In genomic region chrX:109475174-109475891, GRCh38 we compare ENCODE assay signal across 9 cellular contexts. TPM values are rescaled to one million over a fixed set of nuclear protein-coding genes. Genes with fewer than 3 reads are reported as not detected.
DNase-seq lines count a peak whose midpoint lies in the region; ATAC-seq and TF ChIP-seq lines count a peak whose summit lies in the region.
"Had no signal": no experiment of that assay in that cellular context is flagged by ENCODE, and none has a peak within 500 bp of the region (broad histone marks: within the 10 kb centered on the region; RNA-seq: fewer than 3 reads in every experiment).

No MANE protein-coding gene starts in this region.

- H3K27me3 Mint-ChIP-seq in activated CD8-positive, alpha-beta T cell treated with anti-CD3 and anti-CD28 coated beads for 36 hours = peaks cover 5% of the 10 kb centered on the region
- H3K27me3 Mint-ChIP-seq in activated CD8-positive, alpha-beta T cell treated with anti-CD3 and anti-CD28 coated beads, Interleukin-2, amount 10 ng/mL, durations not matched to agents 7 days and 5 days (ENCODE audit: low read depth) = no peaks in the 10 kb centered on the region
- H3K27me3 Mint-ChIP-seq: dendritic cell treated with granulocyte-macrophage colony-stimulating factor and Interleukin-4, amounts not matched to agents 40 ng/mL and 50 ng/mL, for 4 days had no signal

- H3K27ac Mint-ChIP-seq in activated CD8-positive, alpha-beta T cell treated with anti-CD3 and anti-CD28 coated beads for 36 hours = no peak overlapping the region
- H3K27ac Mint-ChIP-seq in activated CD8-positive, alpha-beta T cell treated with anti-CD3 and anti-CD28 coated beads, Interleukin-2, amount 10 ng/mL, durations not matched to agents 7 days and 5 days = no peak overlapping the region
- H3K27ac Mint-ChIP-seq in stimulated activated effector memory CD8-positive, alpha-beta T cell treated with anti-CD3 and anti-CD28 coated beads, Interleukin-12 subunit alpha, Interleukin-12 subunit beta, amount 100 ng/mL, for 72 hours = no peak overlapping the region
- H3K27ac Mint-ChIP-seq: dendritic cell treated with granulocyte-macrophage colony-stimulating factor and Interleukin-4, amounts not matched to agents 40 ng/mL and 50 ng/mL, for 4 days had no signal

- peaks cover 0 to 7% (median 0%) of the 10 kb centered on the region in 9 donors for H3K4me1 ChIP-seq in heart right ventricle

- intact Hi-C loops in activated CD8-positive, alpha-beta T cell treated with anti-CD3 and anti-CD28 coated beads for 36 hours (cut with micrococcal nuclease) = no loop called here
- intact Hi-C loops in heart right ventricle (cut with DNase I) = loop anchor here in 4 of 10 donors (5.0 to 10.0 kb wide), 3 partner anchors 778 to 1281 kb away; no protein-coding TSS in a partner anchor

- no peak for ATAC-seq in activated CD8-positive, alpha-beta T cell treated with anti-CD3 and anti-CD28 coated beads for 36 hours
- no peak for ATAC-seq in activated CD8-positive, alpha-beta T cell treated with anti-CD3 and anti-CD28 coated beads, Interleukin-2, amount 10 ng/mL, durations not matched to agents 7 days and 5 days
- peak in 6 of 8 donors; percentile 38 to 80 (median 70) for ATAC-seq in heart right ventricle
- no peak for ATAC-seq in stimulated activated effector memory CD8-positive, alpha-beta T cell treated with anti-CD3 and anti-CD28 coated beads, Interleukin-12 subunit alpha, Interleukin-12 subunit beta, amount 100 ng/mL, for 72 hours

- H3K27ac ChIP-seq in heart right ventricle = no peak overlapping the region

- H3K36me3 ChIP-seq in MG63 = no peaks in the 10 kb centered on the region
- no peaks in the 10 kb centered on the region for H3K36me3 ChIP-seq in heart right ventricle

- peak; percentile 33 for TF ChIP-seq CTCF in activated CD8-positive, alpha-beta T cell treated with anti-CD3 and anti-CD28 coated beads for 36 hours (IDR thresholded peaks at IDR 0.05)
- TF ChIP-seq CTCF in WI38 (IDR thresholded peaks at IDR 0.05; ENCODE audit: low read depth, low read length) (peak; percentile 54), heart right ventricle (IDR thresholded peaks at IDR 0.05) (peak in 7 of 9 donors; percentile 46 to 61 (median 53))

- H3K4me1 Mint-ChIP-seq in activated CD8-positive, alpha-beta T cell treated with anti-CD3 and anti-CD28 coated beads for 36 hours (ENCODE audit: low read depth) = peaks cover 6% of the 10 kb centered on the region
- H3K4me1 Mint-ChIP-seq in activated CD8-positive, alpha-beta T cell treated with anti-CD3 and anti-CD28 coated beads, Interleukin-2, amount 10 ng/mL, durations not matched to agents 7 days and 5 days (ENCODE audit: low read depth) = no peaks in the 10 kb centered on the region
- H3K4me1 Mint-ChIP-seq in stimulated activated effector memory CD8-positive, alpha-beta T cell treated with anti-CD3 and anti-CD28 coated beads, Interleukin-12 subunit alpha, Interleukin-12 subunit beta, amount 100 ng/mL, for 72 hours = peaks cover 7% of the 10 kb centered on the region

- H3K4me3 ChIP-seq in MG63 = no peak overlapping the region
- no peak overlapping the region for H3K4me3 ChIP-seq in WI38 (ENCODE audit: low read depth, low read length)
- H3K4me3 ChIP-seq in heart right ventricle = peak overlapping the region in 3 of 10 donors; percentile 4 to 17 (median 10)

- H3K36me3 Mint-ChIP-seq in activated CD8-positive, alpha-beta T cell treated with anti-CD3 and anti-CD28 coated beads for 36 hours (ENCODE audit: low read depth) = no peaks in the 10 kb centered on the region
- no peaks in the 10 kb centered on the region for H3K36me3 Mint-ChIP-seq in activated CD8-positive, alpha-beta T cell treated with anti-CD3 and anti-CD28 coated beads, Interleukin-2, amount 10 ng/mL, durations not matched to agents 7 days and 5 days (ENCODE audit: low read depth)
- H3K36me3 Mint-ChIP-seq in stimulated activated effector memory CD8-positive, alpha-beta T cell treated with anti-CD3 and anti-CD28 coated beads, Interleukin-12 subunit alpha, Interleukin-12 subunit beta, amount 100 ng/mL, for 72 hours = no peaks in the 10 kb centered on the region

- H3K4me3 Mint-ChIP-seq in activated CD8-positive, alpha-beta T cell treated with anti-CD3 and anti-CD28 coated beads for 36 hours = no peak overlapping the region
- H3K4me3 Mint-ChIP-seq in activated CD8-positive, alpha-beta T cell treated with anti-CD3 and anti-CD28 coated beads, Interleukin-2, amount 10 ng/mL, durations not matched to agents 7 days and 5 days = no peak overlapping the region
- H3K4me3 Mint-ChIP-seq in stimulated activated effector memory CD8-positive, alpha-beta T cell treated with anti-CD3 and anti-CD28 coated beads, Interleukin-12 subunit alpha, Interleukin-12 subunit beta, amount 100 ng/mL, for 72 hours = no peak overlapping the region
- H3K4me3 Mint-ChIP-seq: dendritic cell treated with granulocyte-macrophage colony-stimulating factor and Interleukin-4, amounts not matched to agents 40 ng/mL and 50 ng/mL, for 4 days had no signal

- POLR2A ChIA-PET in activated CD8-positive, alpha-beta T cell treated with anti-CD3 and anti-CD28 coated beads for 36 hours (lab: Charles Lee) = no interaction called here
- POLR2A ChIA-PET in activated CD8-positive, alpha-beta T cell treated with anti-CD3 and anti-CD28 coated beads, Interleukin-2, amount 10 ng/mL, durations not matched to agents 7 days and 5 days (lab: Charles Lee) = no interaction called here

- no peaks in the 10 kb centered on the region for H3K9me3 Mint-ChIP-seq in activated CD8-positive, alpha-beta T cell treated with anti-CD3 and anti-CD28 coated beads for 36 hours
- no peaks in the 10 kb centered on the region for H3K9me3 Mint-ChIP-seq in activated CD8-positive, alpha-beta T cell treated with anti-CD3 and anti-CD28 coated beads, Interleukin-2, amount 10 ng/mL, durations not matched to agents 7 days and 5 days (ENCODE audit: insufficient read depth)
- H3K9me3 Mint-ChIP-seq in stimulated activated effector memory CD8-positive, alpha-beta T cell treated with anti-CD3 and anti-CD28 coated beads, Interleukin-12 subunit alpha, Interleukin-12 subunit beta, amount 100 ng/mL, for 72 hours = no peaks in the 10 kb centered on the region
- H3K9me3 Mint-ChIP-seq: dendritic cell treated with granulocyte-macrophage colony-stimulating factor and Interleukin-4, amounts not matched to agents 40 ng/mL and 50 ng/mL, for 4 days had no signal

- no peaks in the 10 kb centered on the region for H3K9me3 ChIP-seq in MG63
- H3K9me3 ChIP-seq in heart right ventricle = no peaks in the 10 kb centered on the region

- 4 to 6% methylated on average over 23 of the region's 23 CpGs for WGBS in heart right ventricle, 2 donors

- no peaks in the 10 kb centered on the region for H3K27me3 ChIP-seq in MG63
- peaks cover 0 to 91% (median 0%) of the 10 kb centered on the region in 7 donors for H3K27me3 ChIP-seq in heart right ventricle

- DNase-seq in activated CD8-positive, alpha-beta T cell treated with anti-CD3 and anti-CD28 coated beads for 36 hours = peak; percentile 27
- DNase-seq in activated CD8-positive, alpha-beta T cell treated with anti-CD3 and anti-CD28 coated beads, Interleukin-2, amount 10 ng/mL, durations not matched to agents 7 days and 5 days = no peak
- DNase-seq in MG63 = peak; percentile 25
- DNase-seq in heart right ventricle = peak in 1 of 2 donors; percentile 14
- peak; percentile 81 for DNase-seq in retina
- DNase-seq in activated effector memory CD4-positive, alpha-beta T cell treated with Interleukin-2 at 50 U/mL for 16 hours = no peak
- DNase-seq in stimulated activated effector memory CD8-positive, alpha-beta T cell treated with anti-CD3 and anti-CD28 coated beads, Interleukin-12 subunit alpha, Interleukin-12 subunit beta, amount 100 ng/mL, for 72 hours (ENCODE audit: low spot score in 2 of 2) = no peak

- CTCF ChIA-PET in activated CD8-positive, alpha-beta T cell treated with anti-CD3 and anti-CD28 coated beads for 36 hours (lab: Charles Lee) = interaction anchor here (0.8 to 1.9 kb wide), 2 partner anchors 10 to 415 kb away, joined by 3 to 6 read pairs; no protein-coding TSS in a partner anchor
- CTCF ChIA-PET in activated CD8-positive, alpha-beta T cell treated with anti-CD3 and anti-CD28 coated beads, Interleukin-2, amount 10 ng/mL, durations not matched to agents 7 days and 5 days (lab: Charles Lee) = interaction anchor here (1.7 kb wide), 1 partner anchor 1275 kb away, joined by 5 read pairs; no protein-coding TSS in a partner anchor

RNA-seq across cellular contexts. Expression of gene GUCY2F, which starts 6.6 kb away (rescaled TPM):
- not detected for total RNA-seq in activated CD8-positive, alpha-beta T cell treated with anti-CD3 and anti-CD28 coated beads for 36 hours
- not detected for total RNA-seq in activated CD8-positive, alpha-beta T cell treated with anti-CD3 and anti-CD28 coated beads, Interleukin-2, amount 10 ng/mL, durations not matched to agents 7 days and 5 days
- not detected in 2 replicates for total RNA-seq in MG63 (2014; rRNA removed; shearing (Covaris generic); ENCODE audit: low replicate concordance)
- total RNA-seq in heart right ventricle = not detected
- polyA plus RNA-seq in heart right ventricle = not detected

Comparison
In these comparisons a context has a peak if more than half of its experiments do, and no peak if none do; other contexts are left out.
1. DNase-seq: peak in activated CD8-positive, alpha-beta T cell treated with anti-CD3 and anti-CD28 coated beads for 36 hours (single experiment), MG63 (single experiment) and retina (single experiment); none in activated CD8-positive, alpha-beta T cell treated with anti-CD3 and anti-CD28 coated beads, Interleukin-2, amount 10 ng/mL, durations not matched to agents 7 days and 5 days (single experiment), activated effector memory CD4-positive, alpha-beta T cell treated with Interleukin-2 at 50 U/mL for 16 hours (single experiment) and stimulated activated effector memory CD8-positive, alpha-beta T cell treated with anti-CD3 and anti-CD28 coated beads, Interleukin-12 subunit alpha, Interleukin-12 subunit beta, amount 100 ng/mL, for 72 hours (0 of 2).
2. ATAC-seq: peak in heart right ventricle (6 of 8); none in activated CD8-positive, alpha-beta T cell treated with anti-CD3 and anti-CD28 coated beads for 36 hours (single experiment), activated CD8-positive, alpha-beta T cell treated with anti-CD3 and anti-CD28 coated beads, Interleukin-2, amount 10 ng/mL, durations not matched to agents 7 days and 5 days (single experiment) and stimulated activated effector memory CD8-positive, alpha-beta T cell treated with anti-CD3 and anti-CD28 coated beads, Interleukin-12 subunit alpha, Interleukin-12 subunit beta, amount 100 ng/mL, for 72 hours (single experiment).
3. Peak in every context shown above with its lines, with median percentiles within 50 percentile points of each other: CTCF ChIP-seq.